21 cellular contexts compared by ENCODE assay signal in the genomic region with DNA sequence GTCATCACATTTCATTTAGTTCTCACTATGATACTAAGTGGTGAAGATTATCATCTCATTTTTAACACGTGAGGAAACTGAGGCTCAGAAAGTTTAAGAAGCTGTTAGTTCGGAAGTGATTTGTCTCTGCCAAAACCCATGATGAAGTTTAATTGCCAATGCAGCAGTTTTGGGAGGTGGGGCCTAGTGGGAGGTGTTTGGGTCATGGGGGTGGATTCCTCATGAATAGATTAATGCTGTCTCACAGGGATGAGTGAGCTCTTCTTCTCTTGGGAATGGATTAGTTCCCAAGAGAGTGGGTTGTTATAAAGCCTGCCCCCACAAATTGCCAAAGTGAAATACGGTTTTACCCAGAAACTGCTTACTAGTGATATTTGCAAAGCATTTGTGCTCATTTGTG.
"Had no signal": no experiment of that assay in that cellular context is flagged by ENCODE, and none has a peak within 500 bp of the region (broad histone marks: within the 10 kb centered on the region; RNA-seq: fewer than 3 reads in every experiment).

No MANE protein-coding gene starts in this region.

- H3K4me1 ChIP-seq: parathyroid adenoma, stomach, thyroid gland had no signal

- H3K79me2 ChIP-seq: parathyroid adenoma had no signal

- H3K9me3 ChIP-seq: esophagus squamous epithelium, mucosa of descending colon, neutrophil, stomach, thyroid gland had no signal

- FAIRE-seq: endometrium, frontal cortex, keratinocyte had no signal

- H3K4me3 ChIP-seq: esophagus squamous epithelium, lung, mucosa of descending colon, stomach, thyroid gland had no signal

- ATAC-seq: effector memory CD8-positive, alpha-beta T cell; left ventricle myocardium superior; mucosa of descending colon; natural killer cell treated with Interleukin-12 subunit alpha and Interleukin-12 subunit beta and Interleukin-15 and Interleukin-18, amount 100 ng/mL, for 72 hours; sciatic nerve; stimulated activated effector memory CD8-positive, alpha-beta T cell treated with anti-CD3 and anti-CD28 coated beads, Interleukin-12 subunit alpha, Interleukin-12 subunit beta, amount 100 ng/mL, for 72 hours had no signal

- DNase-seq: cortex of kidney; effector memory CD8-positive, alpha-beta T cell; erythroblast; esophagus squamous epithelium; left ventricle myocardium superior; mucosa of descending colon; naive B cell; stimulated activated CD4-positive, alpha-beta T cell treated with anti-CD3 and anti-CD28 coated beads, Interleukin-2, amount 100 ng/mL, for 24 hours; stimulated activated CD4-positive, alpha-beta T cell treated with anti-CD3 and anti-CD28 coated beads, Interleukin-4, amount 100 ng/mL, for 24 hours; stimulated activated naive CD4-positive, alpha-beta T cell treated with Interleukin-2 at 50 U/mL for 16 hours; stomach; thyroid gland had no signal

- H2AFZ ChIP-seq: parathyroid adenoma had no signal

- H3K9ac ChIP-seq: parathyroid adenoma had no signal

- H3K27ac ChIP-seq: esophagus squamous epithelium, neutrophil, parathyroid adenoma, stomach, thyroid gland had no signal

- H3K36me3 ChIP-seq: esophagus squamous epithelium, neutrophil, stomach, thyroid gland had no signal

- H3K27me3 ChIP-seq: esophagus squamous epithelium, neutrophil, stomach, thyroid gland had no signal
